ENCODE assay signal across 22 cellular contexts in genomic region chr7:117986645-117987269, GRCh38.
A peak's percentile ranks its signal among the peaks of the same experiment; 100 is the strongest.
DNase-seq lines count a peak whose midpoint lies in the region; ATAC-seq, FAIRE-seq and TF ChIP-seq lines count a peak whose summit lies in the region.
"Had no signal": no experiment of that assay in that cellular context is flagged by ENCODE, and none has a peak within 500 bp of the region (broad histone marks: within the 10 kb centered on the region; RNA-seq: fewer than 3 reads in every experiment).

No MANE protein-coding gene starts in this region.

- POLR2A ChIA-PET in HepG2 (lab: Yijun Ruan, JAX): no interaction called here

- H3K4me1 ChIP-seq in liver (ENCODE audit: control insufficient read depth in 4 of 4, insufficient read depth in 4 of 4, low read length in 3 of 4): no peaks in the 10 kb centered on the region
- no peaks in the 10 kb centered on the region for H3K4me1 ChIP-seq in HepG2 (ENCODE audit: insufficient read depth, low read length)
- no peaks in the 10 kb centered on the region for H3K4me1 ChIP-seq in gastroesophageal sphincter
- H3K4me1 ChIP-seq in pancreas: no peaks in the 10 kb centered on the region
- no peaks in the 10 kb centered on the region for H3K4me1 ChIP-seq in aorta (ENCODE audit: control insufficient read depth in 1 of 2, insufficient read depth in 2 of 2, low read length in 2 of 2)
- no peaks in the 10 kb centered on the region for H3K4me1 ChIP-seq in BE2C
- H3K4me1 ChIP-seq: SJSA1 had no signal

- CTCF ChIA-PET in HepG2 (lab: Yijun Ruan, JAX; ENCODE audit: low intra/inter-chr PET ratio, low total read pairs): no interaction called here

- H3K27me3 ChIP-seq in liver (ENCODE audit: control insufficient read depth in 4 of 4, insufficient read depth in 4 of 4, low read length in 3 of 4): no peaks in the 10 kb centered on the region
- 0 out of 5 replicates have a peak, but pooled peaks cover 0 to 1% of the 10 kb centered on the region in 2 experiments for H3K27me3 ChIP-seq in HepG2 (ENCODE audit: control insufficient read depth in 1 of 2, insufficient read depth in 2 of 2, low read length in 2 of 2)
- H3K27me3 ChIP-seq in gastroesophageal sphincter: no peaks in the 10 kb centered on the region
- no peaks in the 10 kb centered on the region for H3K27me3 ChIP-seq in pancreas
- H3K27me3 ChIP-seq in aorta (ENCODE audit: control insufficient read depth in 1 of 2, insufficient read depth in 2 of 2, low read length in 1 of 2): no peaks in the 10 kb centered on the region
- H3K27me3 ChIP-seq in BE2C: peaks cover 7% of the 10 kb centered on the region; the same call in 1 of the 2 replicates

- no peak overlapping the region for H3K27ac ChIP-seq in liver (ENCODE audit: low read depth in 1 of 2, low read length in 2 of 2)
- no peak overlapping the region for H3K27ac ChIP-seq in HepG2 (ENCODE audit: extremely low read length, insufficient read depth, low read length)
- H3K27ac ChIP-seq in gastroesophageal sphincter: no peak overlapping the region
- no peak overlapping the region for H3K27ac ChIP-seq in pancreas
- H3K27ac ChIP-seq in aorta (ENCODE audit: low read depth in 1 of 2, low read length in 2 of 2): no peak overlapping the region
- H3K27ac ChIP-seq: GM23248, SJSA1 had no signal

- intact Hi-C loops in HepG2 (cut with micrococcal nuclease; ENCODE audit: unreplicated experiment) (no loop called here), pancreas (cut with DNase I) (no loop called here), aorta (cut with DNase I) (no loop called here)

- FAIRE-seq in HepG2 (lab: Jason Lieb, UNC): no peak
- no peak for FAIRE-seq in pancreas (lab: Jason Lieb, UNC)
- FAIRE-seq: HTR-8/SVneo had no signal

- H3K4me3 ChIP-seq in liver (ENCODE audit: low read depth in 1 of 3, low read length in 3 of 3): no peak overlapping the region
- no peak overlapping the region for H3K4me3 ChIP-seq in HepG2 (replicated peaks in 1 of 3; ENCODE audit: insufficient read depth in 1 of 3, low read depth in 2 of 3, low read length in 3 of 3)
- no peak overlapping the region for H3K4me3 ChIP-seq in gastroesophageal sphincter
- no peak overlapping the region for H3K4me3 ChIP-seq in pancreas
- no peak overlapping the region for H3K4me3 ChIP-seq in aorta (ENCODE audit: low read length in 2 of 2)
- no peak overlapping the region for H3K4me3 ChIP-seq in BE2C (ENCODE audit: low read depth, low read length)
- H3K4me3 ChIP-seq: GM23248, SJSA1 had no signal

- H4K20me1 ChIP-seq in HepG2 (ENCODE audit: insufficient read depth, low read length): no peaks in the 10 kb centered on the region

- H3K9ac ChIP-seq in liver (ENCODE audit: low read depth in 1 of 2, low read length in 2 of 2) (no peak overlapping the region), HepG2 (ENCODE audit: insufficient read depth, low read depth, low read length) (no peak overlapping the region)
- H3K9ac ChIP-seq: GM23248 had no signal

- TF ChIP-seq EP300 in HepG2 (IDR thresholded peaks at IDR 0.05; ENCODE audit: low read depth in 2 of 2, low read length in 2 of 2): no peak
- TF ChIP-seq EP300 in HepG2 (CRISPR knock-in tag; IDR thresholded peaks at IDR 0.05; ENCODE audit: borderline replicate concordance): no peak
- no peak for TF ChIP-seq EP300 in gastroesophageal sphincter (IDR thresholded peaks at IDR 0.05)

- no peak overlapping the region for H2AFZ ChIP-seq in HepG2 (ENCODE audit: low read length)
- H2AFZ ChIP-seq: GM23248 had no signal

- TF ChIP-seq CTCF in liver (IDR thresholded peaks at IDR 0.05; ENCODE audit: low read depth, low read length, missing input control) (no peak), HepG2 (CRISPR knock-in tag; IDR thresholded peaks at IDR 0.05) (no peak), gastroesophageal sphincter (IDR thresholded peaks at IDR 0.05) (no peak), pancreas (IDR thresholded peaks at IDR 0.05) (no peak), BE2C (IDR thresholded peaks at IDR 0.05; ENCODE audit: low read depth, low read length) (no peak)

- H3K9me3 ChIP-seq in liver (ENCODE audit: control insufficient read depth in 4 of 4, low read length in 3 of 4) (no peaks in the 10 kb centered on the region), HepG2 (ENCODE audit: low read length) (no peaks in the 10 kb centered on the region), gastroesophageal sphincter (no peaks in the 10 kb centered on the region), pancreas (no peaks in the 10 kb centered on the region), aorta (ENCODE audit: control insufficient read depth, low read length) (peaks cover 2% of the 10 kb centered on the region), BE2C (no peaks in the 10 kb centered on the region)
- H3K9me3 ChIP-seq: SJSA1 had no signal

- TF ChIP-seq POLR2A in HepG2 (IDR thresholded peaks at IDR 0.05; ENCODE audit: insufficient read depth in 1 of 2, low read depth in 2 of 2, low read length in 2 of 2) (no peak), gastroesophageal sphincter (IDR thresholded peaks at IDR 0.05) (no peak)

- H3K4me2 ChIP-seq in HepG2 (ENCODE audit: low read depth, low read length): no peak overlapping the region

- DNase-seq in HepG2 (ENCODE audit: low spot score) (no peak), pancreas (peak in 1 of 6 donors; percentile 20), aorta (peak in 1 of 2 donors; percentile 44), COLO829 (ENCODE audit: low spot score) (no peak), BE2C (no peak)
- DNase-seq: DMS153; DND-41; GM23248; H9; NCI-H1105 treated with DMSO at 0.1 percent for 48 hours; NCI-H146; NCI-H1930; NCI-H446 treated with DMSO at 0.1 percent for 48 hours; NCI-H526; NCI-H82; NK-92 treated with Interleukin-12 subunit alpha and Interleukin-12 subunit beta, amount 100 ng/mL, for 24 hours; PC-3 had no signal

- no TSS peak for BruUV-seq in HepG2 (replicated peaks; lab: Mats Ljungman, UMichigan)

- 54% methylated on average over 2 of the region's 2 CpGs for WGBS in liver
- 8% methylated on average over 2 of the region's 2 CpGs for WGBS in HepG2 (ENCODE audit: low lambda C conversion rate)
- 62 to 69% methylated on average over 2 of the region's 2 CpGs for WGBS in gastroesophageal sphincter (ENCODE audit: low coverage in 1 of 2), 2 donors
- WGBS in pancreas, 2 donors: 59 to 66% methylated on average over 2 of the region's 2 CpGs
- 71 to 79% methylated on average over 2 of the region's 2 CpGs for WGBS in aorta, 2 donors

- peak in 1 of 2 donors; percentile 17 for TF ChIP-seq RAD21 in liver (IDR thresholded peaks at IDR 0.05)
- TF ChIP-seq RAD21 in HepG2 (CRISPR knock-in tag; IDR thresholded peaks at IDR 0.05): no peak

- no peaks in the 10 kb centered on the region for H3K36me3 ChIP-seq in liver (ENCODE audit: control insufficient read depth in 4 of 4, insufficient read depth in 3 of 4, low read depth in 1 of 4, low read length in 3 of 4)
- H3K36me3 ChIP-seq in HepG2 (replicated peaks in 1 of 2; ENCODE audit: control insufficient read depth in 1 of 2, insufficient read depth in 2 of 2, low read length in 2 of 2): no peaks in the 10 kb centered on the region
- H3K36me3 ChIP-seq in gastroesophageal sphincter: no peaks in the 10 kb centered on the region
- no peaks in the 10 kb centered on the region for H3K36me3 ChIP-seq in pancreas
- H3K36me3 ChIP-seq in aorta (ENCODE audit: control insufficient read depth in 1 of 2, insufficient read depth in 2 of 2, low read length in 1 of 2): no peaks in the 10 kb centered on the region
- H3K36me3 ChIP-seq in BE2C: no peaks in the 10 kb centered on the region
- H3K36me3 ChIP-seq: SJSA1 had no signal

- no peak for ATAC-seq in HepG2
- ATAC-seq in gastroesophageal sphincter: peak; percentile 87
- ATAC-seq in pancreas: peak in 3 of 4 donors; percentile 43 to 55 (median 44)
- peak; percentile 78 for ATAC-seq in aorta (ENCODE audit: low FRiP score)
- ATAC-seq in GM18520 (IDR thresholded peaks at IDR 0.05; ENCODE audit: unreplicated experiment): no peak
- ATAC-seq: PC-3 had no signal

- in situ Hi-C loops in HepG2 (cut with HindIII; ENCODE audit: extremely low pct_ligation_motif_present, low pct_unique_long_range_greater_than_20kb): no loop called here

- no peaks in the 10 kb centered on the region for H3K79me2 ChIP-seq in HepG2 (ENCODE audit: insufficient read depth, low read length)

TF ChIP-seq in liver, 16 proteins besides CTCF, POLR2A, EP300 and RAD21 (continues in another document):
- TF ChIP-seq HNF4A (conservative IDR thresholded peaks at IDR 0.05) (peak in 1 of 2 donors; percentile 41), RXRA (IDR thresholded peaks at IDR 0.05) (peak; percentile 17 to 64), ZBTB33 (IDR thresholded peaks at IDR 0.05) (peak; percentile 17)

TF ChIP-seq in HepG2, 621 proteins besides CTCF, POLR2A, EP300 and RAD21 (continues in another document):
- no peak for TF ChIP-seq MXD1 (CRISPR knock-in tag; IDR thresholded peaks at IDR 0.05)
- no peak for TF ChIP-seq AFF4 (CRISPR knock-in tag; IDR thresholded peaks at IDR 0.05)
- TF ChIP-seq ZNF546 (CRISPR knock-in tag; conservative IDR thresholded peaks at IDR 0.05): no peak
- TF ChIP-seq ZNF136 (CRISPR knock-in tag; IDR thresholded peaks at IDR 0.05; ENCODE audit: low read depth): no peak

Comparison
In these comparisons a context has a peak if more than half of its experiments do, and no peak if none do; other contexts are left out.
1. ATAC-seq: peak in gastroesophageal sphincter (single experiment), pancreas (3 of 4) and aorta (single experiment); none in HepG2 (single experiment) and GM18520 (single experiment).